Comparison of ENCODE assay signal across 8 cellular contexts in the genomic region with DNA sequence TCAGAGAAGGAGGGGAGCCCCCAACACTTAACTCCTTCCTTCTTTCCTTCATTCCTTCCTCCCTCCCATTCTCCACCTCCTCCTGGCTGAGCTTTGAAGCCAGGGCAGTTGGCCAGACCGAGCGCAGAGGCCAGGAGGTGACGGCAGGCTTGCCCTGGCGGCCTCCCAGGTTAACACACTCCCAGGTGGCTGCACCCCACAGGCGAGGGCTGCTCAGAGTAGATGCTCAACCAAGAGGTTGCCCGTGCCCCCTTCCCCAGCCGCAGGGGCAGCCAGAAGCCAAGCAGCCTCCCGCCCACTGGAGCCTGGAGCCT. TPM values are rescaled to one million over a fixed set of nuclear protein-coding genes. Genes with fewer than 3 reads are reported as not detected.
DNase-seq lines count a peak whose midpoint lies in the region; ATAC-seq, FAIRE-seq and TF ChIP-seq lines count a peak whose summit lies in the region.

No MANE protein-coding gene starts in this region.

- no peaks in the 10 kb centered on the region for H3K9me3 ChIP-seq in adrenal gland (replicated peaks in 1 of 3)
- no peaks in the 10 kb centered on the region for H3K9me3 ChIP-seq in HepG2 (ENCODE audit: low read length)
- H3K9me3 ChIP-seq in thymus (ENCODE audit: control insufficient read depth): no peaks in the 10 kb centered on the region

- H2AFZ ChIP-seq in HepG2 (ENCODE audit: low read length): no peak overlapping the region

- peak overlapping the region; percentile 74 for H3K27ac Mint-ChIP-seq in T-helper 1 cell treated with Interleukin-12 subunit alpha and Interleukin-12 subunit beta and Interleukin-4 antibody, amounts not matched to agents 30 μg/mL and 1 μg/mL, for 36 hours

- 8 to 42% (median 11%) methylated on average over 4 to 8 of the region's 8 CpGs for WGBS in adrenal gland, 4 donors
- 45% methylated on average over 4 of the region's 8 CpGs for WGBS in HepG2 (ENCODE audit: low lambda C conversion rate)
- 43% methylated on average over 8 of the region's 8 CpGs for WGBS in thymus

- no peaks in the 10 kb centered on the region for H3K79me2 ChIP-seq in HepG2 (ENCODE audit: insufficient read depth, low read length)

- no TSS peak for BruUV-seq in HepG2 (replicated peaks; lab: Mats Ljungman, UMichigan)

- H3K4me3 ChIP-seq in adrenal gland: peak overlapping the region in 1 of 4 donors; percentile 49
- H3K4me3 ChIP-seq in HepG2 (replicated peaks in 1 of 3; ENCODE audit: insufficient read depth in 1 of 3, low read depth in 2 of 3, low read length in 3 of 3): peak overlapping the region in 1 of 3 experiments; percentile 10; a peak in 1 of 6 replicates
- H3K4me3 ChIP-seq in thymus (ENCODE audit: low read length): no peak overlapping the region

- no peaks in the 10 kb centered on the region for H3K36me3 Mint-ChIP-seq in T-helper 1 cell treated with Interleukin-12 subunit alpha and Interleukin-12 subunit beta and Interleukin-4 antibody, amounts not matched to agents 30 μg/mL and 1 μg/mL, for 36 hours (ENCODE audit: low read depth)

- H3K36me3 ChIP-seq in adrenal gland (replicated peaks in 1 of 2): no peaks in the 10 kb centered on the region
- no peaks in the 10 kb centered on the region for H3K36me3 ChIP-seq in HepG2 (replicated peaks in 1 of 2; ENCODE audit: control insufficient read depth in 1 of 2, insufficient read depth in 2 of 2, low read length in 2 of 2)
- no peaks in the 10 kb centered on the region for H3K36me3 ChIP-seq in thymus (ENCODE audit: control insufficient read depth, insufficient read depth)

- intact Hi-C loops in adrenal gland (cut with DNase I) (loop anchor here (2.0 to 5.0 kb wide), 2 partner anchors 465 kb away; no protein-coding TSS in a partner anchor), HepG2 (cut with micrococcal nuclease; ENCODE audit: unreplicated experiment) (loop anchor here (2.0 kb wide), 1 partner anchor 463 kb away; no protein-coding TSS in a partner anchor)

- peaks cover 7% of the 10 kb centered on the region for H3K4me1 Mint-ChIP-seq in T-helper 1 cell treated with Interleukin-12 subunit alpha and Interleukin-12 subunit beta and Interleukin-4 antibody, amounts not matched to agents 30 μg/mL and 1 μg/mL, for 36 hours (ENCODE audit: low read depth)

- H3K4me2 ChIP-seq in HepG2 (ENCODE audit: low read depth, low read length): peak overlapping the region; percentile 29; the same call in 1 of the 2 replicates

- H3K27me3 ChIP-seq in adrenal gland (no peaks in the 10 kb centered on the region), HepG2 (ENCODE audit: control insufficient read depth in 1 of 2, insufficient read depth in 2 of 2, low read length in 2 of 2) (peaks cover 3 to 18% of the 10 kb centered on the region in 2 experiments), thymus (ENCODE audit: control insufficient read depth, insufficient read depth) (no peaks in the 10 kb centered on the region)

- no peak overlapping the region for H3K9ac ChIP-seq in HepG2 (ENCODE audit: insufficient read depth, low read depth, low read length)

- H4K20me1 ChIP-seq in HepG2 (ENCODE audit: insufficient read depth, low read length): no peaks in the 10 kb centered on the region

- DNase-seq in T-helper 1 cell (no peak), adrenal gland (peak in 6 of 7 donors; percentile 50 to 62 (median 57)), HepG2 (ENCODE audit: low spot score) (peak; percentile 30), NCI-H2029 treated with DMSO at 0.1 percent for 48 hours (lab: John Stamatoyannopoulos, UW) (no peak), kidney tubule cell (ENCODE audit: low spot score) (no peak)

- peak overlapping the region; percentile 81 for H3K4me3 Mint-ChIP-seq in T-helper 1 cell treated with Interleukin-12 subunit alpha and Interleukin-12 subunit beta and Interleukin-4 antibody, amounts not matched to agents 30 μg/mL and 1 μg/mL, for 36 hours

- TF ChIP-seq EP300 in HepG2 (IDR thresholded peaks at IDR 0.05; ENCODE audit: low read depth in 2 of 2, low read length in 2 of 2): no peak
- TF ChIP-seq EP300 in HepG2 (CRISPR knock-in tag; IDR thresholded peaks at IDR 0.05; ENCODE audit: borderline replicate concordance): no peak

- TF ChIP-seq POLR2A in adrenal gland (IDR thresholded peaks at IDR 0.05): no peak
- TF ChIP-seq POLR2A in HepG2 (IDR thresholded peaks at IDR 0.05; ENCODE audit: insufficient read depth in 1 of 2, low read depth in 2 of 2, low read length in 2 of 2): no peak

- POLR2A ChIA-PET in HepG2 (lab: Yijun Ruan, JAX): interaction anchor here (1.0 to 2.2 kb wide), 8 partner anchors 10 to 358 kb away, joined by 3 to 9 read pairs (median 4); a partner anchor contains a TSS

- no peak for TF ChIP-seq CTCF in adrenal gland (IDR thresholded peaks at IDR 0.05)
- TF ChIP-seq CTCF in HepG2 (CRISPR knock-in tag; IDR thresholded peaks at IDR 0.05): no peak

- peaks cover 6% of the 10 kb centered on the region for H3K27me3 Mint-ChIP-seq in T-helper 1 cell treated with Interleukin-12 subunit alpha and Interleukin-12 subunit beta and Interleukin-4 antibody, amounts not matched to agents 30 μg/mL and 1 μg/mL, for 36 hours (ENCODE audit: low read depth)

- TF ChIP-seq RAD21 in HepG2 (CRISPR knock-in tag; IDR thresholded peaks at IDR 0.05): no peak

- H3K27ac ChIP-seq in adrenal gland (peak overlapping the region in 2 of 5 donors; percentile 52 to 70), HepG2 (ENCODE audit: extremely low read length, insufficient read depth, low read length) (no peak overlapping the region), thymus (ENCODE audit: low read depth) (peak overlapping the region; percentile 88)

- in situ Hi-C loops in HepG2 (cut with HindIII; ENCODE audit: extremely low pct_ligation_motif_present, low pct_unique_long_range_greater_than_20kb): no loop called here

- H3K4me1 ChIP-seq in adrenal gland (replicated peaks in 1 of 2) (peaks cover 14 to 20% of the 10 kb centered on the region in 2 donors), HepG2 (ENCODE audit: insufficient read depth, low read length) (peaks cover 39% of the 10 kb centered on the region), thymus (ENCODE audit: control insufficient read depth, insufficient read depth, low read length) (peaks cover 16% of the 10 kb centered on the region)

- ATAC-seq in HepG2 (no peak), GM19455 (IDR thresholded peaks at IDR 0.05; ENCODE audit: unreplicated experiment) (no peak)

- H3K9me3 Mint-ChIP-seq in T-helper 1 cell treated with Interleukin-12 subunit alpha and Interleukin-12 subunit beta and Interleukin-4 antibody, amounts not matched to agents 30 μg/mL and 1 μg/mL, for 36 hours: no peaks in the 10 kb centered on the region

- no peak for FAIRE-seq in HepG2 (lab: Jason Lieb, UNC)

- CTCF ChIA-PET in HepG2 (lab: Yijun Ruan, JAX; ENCODE audit: low intra/inter-chr PET ratio, low total read pairs): interaction anchor here (1.0 to 8.6 kb wide), 3 partner anchors 39 to 359 kb away, joined by 3 to 148 read pairs (median 11); no protein-coding TSS in a partner anchor

RNA-seq across cellular contexts. Expression of a gene that starts 6.3 kb away (rescaled TPM):
- 100 to 1,000 TPM in 7 of 8 donors, 10 to 100 TPM in 1; 32.8 to 817 (median 464) TPM for total RNA-seq in adrenal gland
- 100 to 1,000 TPM in 2 of 3 donors, 10 to 100 TPM in 1; 17.7 to 229 (median 152) TPM for polyA plus RNA-seq in adrenal gland
- total RNA-seq in HepG2 (2016; rRNA removed; fragmentation: Illumina TruSeq; extraction: Trizol): not detected in 2 replicates
- not detected in 2 replicates for total RNA-seq in HepG2 (2016; cell fraction: cytosol; rRNA removed; fragmentation: Illumina TruSeq; extraction: Trizol; ENCODE audit: low read depth)
- not detected in 2 replicates for total RNA-seq in HepG2 (2016; cell fraction: insoluble cytoplasmic fraction; rRNA removed; fragmentation: Illumina TruSeq; extraction: Trizol)
- total RNA-seq in HepG2 (2016; cell fraction: membrane; rRNA removed; fragmentation: Illumina TruSeq; extraction: Trizol): not detected in 2 replicates
- total RNA-seq in HepG2 (2016; cell fraction: nucleus; rRNA removed; fragmentation: Illumina TruSeq; extraction: Trizol): not detected in 2 replicates
- polyA plus RNA-seq in HepG2 (2011; rRNA removed): not detected in 2 replicates
- polyA plus RNA-seq in HepG2 (2011; cell fraction: cytosol; rRNA removed): not detected in 2 replicates
- 0.10 and 0.23 TPM in 2 replicates for polyA plus RNA-seq in HepG2 (2011; cell fraction: nucleus; rRNA removed)
- polyA plus RNA-seq in HepG2 (2012): not detected in 2 replicates
- polyA plus RNA-seq in HepG2 (2016; cell fraction: cytosol; fragmentation: Illumina TruSeq; extraction: Trizol; ENCODE audit: low read depth): not detected in 2 replicates
- not detected in 2 replicates for polyA plus RNA-seq in HepG2 (2016; cell fraction: insoluble cytoplasmic fraction; fragmentation: Illumina TruSeq; extraction: Trizol; ENCODE audit: low read depth)
- not detected in 2 replicates for polyA plus RNA-seq in HepG2 (2016; cell fraction: membrane; fragmentation: Illumina TruSeq; extraction: Trizol; ENCODE audit: low read depth)
- not detected in 2 replicates for polyA plus RNA-seq in HepG2 (2016; cell fraction: nucleus; fragmentation: Illumina TruSeq; extraction: Trizol; ENCODE audit: insufficient read depth, low read depth)
- polyA minus RNA-seq in HepG2 (2011; rRNA and poly(A)+ RNA removed; ENCODE audit: low replicate concordance): 17.4 TPM in 1 of 2 replicates, not detected in the other
- polyA minus RNA-seq in HepG2 (2011; cell fraction: cytosol; rRNA and poly(A)+ RNA removed): 0.30 and 0.70 TPM in 2 replicates
- polyA minus RNA-seq in HepG2 (2011; cell fraction: nucleus; rRNA and poly(A)+ RNA removed): 0.52 TPM in 1 of 2 replicates, not detected in the other
- polyA plus RNA-seq in thymus: 23.8 TPM

RNA-seq across cellular contexts. Expression of a gene that starts 37.4 kb away (rescaled TPM):
- total RNA-seq in adrenal gland (1 to 10 TPM in 6 of 8 donors, not detected in 2; 1.4 to 8.7 (median 2.3) TPM), HepG2 (2016; rRNA removed; fragmentation: Illumina TruSeq; extraction: Trizol) (0.36 and 0.55 TPM in 2 replicates)
- polyA plus RNA-seq in adrenal gland (1 to 10 TPM in 2 of 3 donors, not detected in 1; 1.1 to 8.9 TPM), HepG2 (2011; rRNA removed) (0.78 and 1.5 TPM in 2 replicates), thymus (2.8 TPM)
- total RNA-seq in HepG2 (2016; cell fraction: cytosol; rRNA removed; fragmentation: Illumina TruSeq; extraction: Trizol; ENCODE audit: low read depth): 0.40 TPM in 1 of 2 replicates, not detected in the other
- total RNA-seq in HepG2 (2016; cell fraction: insoluble cytoplasmic fraction; rRNA removed; fragmentation: Illumina TruSeq; extraction: Trizol): 0.27 and 0.56 TPM in 2 replicates
- total RNA-seq in HepG2 (2016; cell fraction: membrane; rRNA removed; fragmentation: Illumina TruSeq; extraction: Trizol): 0.31 and 0.65 TPM in 2 replicates
- total RNA-seq in HepG2 (2016; cell fraction: nucleus; rRNA removed; fragmentation: Illumina TruSeq; extraction: Trizol): not detected in 2 replicates
- 2.2 and 3.8 TPM in 2 replicates for polyA plus RNA-seq in HepG2 (2011; cell fraction: cytosol; rRNA removed)
- polyA plus RNA-seq in HepG2 (2011; cell fraction: nucleus; rRNA removed): 3.7 and 3.9 TPM in 2 replicates
- 1.5 and 2.9 TPM in 2 replicates for polyA plus RNA-seq in HepG2 (2012)
- polyA plus RNA-seq in HepG2 (2016; cell fraction: cytosol; fragmentation: Illumina TruSeq; extraction: Trizol; ENCODE audit: low read depth): 1.1 and 1.5 TPM in 2 replicates
- polyA plus RNA-seq in HepG2 (2016; cell fraction: insoluble cytoplasmic fraction; fragmentation: Illumina TruSeq; extraction: Trizol; ENCODE audit: low read depth): 2.2 and 2.4 TPM in 2 replicates
- 1.2 and 1.5 TPM in 2 replicates for polyA plus RNA-seq in HepG2 (2016; cell fraction: membrane; fragmentation: Illumina TruSeq; extraction: Trizol; ENCODE audit: low read depth)
- 2.0 and 2.5 TPM in 2 replicates for polyA plus RNA-seq in HepG2 (2016; cell fraction: nucleus; fragmentation: Illumina TruSeq; extraction: Trizol; ENCODE audit: insufficient read depth, low read depth)
- 1.2 and 12.9 TPM in 2 replicates for polyA minus RNA-seq in HepG2 (2011; rRNA and poly(A)+ RNA removed; ENCODE audit: low replicate concordance)
- 0.88 and 1.4 TPM in 2 replicates for polyA minus RNA-seq in HepG2 (2011; cell fraction: cytosol; rRNA and poly(A)+ RNA removed)
- 0.64 and 0.87 TPM in 2 replicates for polyA minus RNA-seq in HepG2 (2011; cell fraction: nucleus; rRNA and poly(A)+ RNA removed)

Comparison
In these comparisons a context has a peak if more than half of its experiments do, and no peak if none do; other contexts are left out.
1. DNase-seq: peak in adrenal gland (6 of 7) and HepG2 (single experiment); none in T-helper 1 cell (0 of 5), NCI-H2029 treated with DMSO at 0.1 percent for 48 hours (single experiment) and kidney tubule cell (single experiment).
2. RNA of a gene that starts 6.3 kb away (polyA plus RNA-seq): 17.7 to 229 TPM in adrenal gland and 23.8 TPM in thymus (single experiment); 0.10 to 0.23 TPM in HepG2; every median in the first group is over 10 times any median in the second.